Comparison of ENCODE assay signal across 1 cellular context in genomic region chr12:67647547-67648305, GRCh38.
TF ChIP-seq lines count a peak whose summit lies in the region.

No MANE protein-coding gene starts in this region.

TF ChIP-seq in A549, 52 proteins besides CTCF, POLR2A, EP300 and RAD21 (continued from another document):
- no peak for TF ChIP-seq ELK1 (IDR thresholded peaks at IDR 0.05; ENCODE audit: low read depth, low read length)
- peak; percentile 72; the same call in 1 of the 2 replicates for TF ChIP-seq PHF8 (IDR thresholded peaks at IDR 0.05; ENCODE audit: borderline replicate concordance, low read depth)
- TF ChIP-seq ATOH8 (CRISPR knock-in tag; IDR thresholded peaks at IDR 0.05; ENCODE audit: low read depth), result no peak
- TF ChIP-seq GATA3 (IDR thresholded peaks at IDR 0.05; ENCODE audit: borderline replicate concordance), result no peak
- peak; percentile 76; the same call in 1 of the 2 replicates for TF ChIP-seq FOXS1 (CRISPR knock-in tag; IDR thresholded peaks at IDR 0.05)
- TF ChIP-seq USF2 (IDR thresholded peaks at IDR 0.05), result 0 out of 2 replicates have a peak, but pooled peaks have one; percentile 10
- TF ChIP-seq HOXB13 (CRISPR knock-in tag; IDR thresholded peaks at IDR 0.05; ENCODE audit: low read depth), result peak; percentile 65; the same call in 1 of the 2 replicates
TF ChIP-seq in A549: peak in this region for 13.
